Comparison of ENCODE assay signal across 12 cellular contexts in genomic region chr5:151233576-151234202, GRCh38.
DNase-seq lines count a peak whose midpoint lies in the region; ATAC-seq and TF ChIP-seq lines count a peak whose summit lies in the region.
"Had no signal": no experiment of that assay in that cellular context is flagged by ENCODE, and none has a peak within 500 bp of the region (broad histone marks: within the 10 kb centered on the region; RNA-seq: fewer than 3 reads in every experiment).

No MANE protein-coding gene starts in this region.

- DNase-seq in GM10248 (ENCODE audit: extremely low spot score) (peak; percentile 62), RPMI8226 (peak; percentile 59), NCI-H510A treated with DMSO at 0.1 percent for 48 hours (lab: John Stamatoyannopoulos, UW) (no peak), NK-92 (lab: John Stamatoyannopoulos, UW; ENCODE audit: unreplicated experiment) (no peak)
- no peak for DNase-seq in stimulated activated CD4-positive, alpha-beta T cell treated with anti-CD3 and anti-CD28 coated beads, Interleukin-1b, Interleukin-23, amount 100 ng/mL, for 48 hours
- no peak for DNase-seq in stimulated activated naive CD8-positive, alpha-beta T cell treated with anti-CD3 and anti-CD28 coated beads, Interleukin-15, Interleukin-2, amounts not matched to agents 100 U/mL and 50 U/mL, for 24 hours
- DNase-seq: AML-193, foreskin keratinocyte, NCI-H1105 had no signal

- TF ChIP-seq CTCF in GM10248 (IDR thresholded peaks at IDR 0.05; ENCODE audit: control extremely low read depth, extremely low read depth, low read depth, missing control alignments), result no peak

- POLR2A ChIA-PET in GM10248 (lab: Yijun Ruan, JAX), result interaction anchor here (1.7 to 2.2 kb wide), 3 partner anchors 10 to 21 kb away, joined by 7 to 19 read pairs (median 8); partner anchors contain the start of genes CCDC69 and GM2A

- CTCF ChIA-PET in GM10248 (lab: Yijun Ruan, JAX), result interaction anchor here (0.7 to 5.8 kb wide), 7 partner anchors 10 to 119 kb away, joined by 3 to 54 read pairs (median 5); partner anchors contain the start of gene CCDC69

- peak; percentile 52 for ATAC-seq in GM19328 (IDR thresholded peaks at IDR 0.05; ENCODE audit: unreplicated experiment)
- peak; percentile 68 for ATAC-seq in HG02938 (IDR thresholded peaks at IDR 0.05; ENCODE audit: unreplicated experiment)
- no peak for ATAC-seq in stimulated activated naive CD8-positive, alpha-beta T cell treated with anti-CD3 and anti-CD28 coated beads, Interleukin-15, Interleukin-2, amounts not matched to agents 100 U/mL and 50 U/mL, for 24 hours
- ATAC-seq: foreskin keratinocyte, HCT116 had no signal

Comparison
In these comparisons a context has a peak if more than half of its experiments do, and no peak if none do; other contexts are left out.
1. DNase-seq: peak in GM10248 (single experiment) and RPMI8226 (single experiment); none in NCI-H510A treated with DMSO at 0.1 percent for 48 hours (single experiment), stimulated activated CD4-positive, alpha-beta T cell treated with anti-CD3 and anti-CD28 coated beads, Interleukin-1b, Interleukin-23, amount 100 ng/mL, for 48 hours (single experiment), NK-92 (single experiment) and stimulated activated naive CD8-positive, alpha-beta T cell treated with anti-CD3 and anti-CD28 coated beads, Interleukin-15, Interleukin-2, amounts not matched to agents 100 U/mL and 50 U/mL, for 24 hours (single experiment).